ENCODE assay signal across 22 cellular contexts in genomic region chr22:11627798-11628650, GRCh38.
DNase-seq lines count a peak whose midpoint lies in the region; ATAC-seq and TF ChIP-seq lines count a peak whose summit lies in the region.
"Had no signal": no experiment of that assay in that cellular context is flagged by ENCODE, and none has a peak within 500 bp of the region (broad histone marks: within the 10 kb centered on the region; RNA-seq: fewer than 3 reads in every experiment).

No MANE protein-coding gene starts in this region.

- peak overlapping the region; percentile 9; the same call in 1 of the 2 replicates for H3K4me3 ChIP-seq in iPS-18c (ENCODE audit: insufficient read depth, low read depth, low read length)
- H3K4me3 ChIP-seq: HAP-1 had no signal

- no peak overlapping the region for H3K27ac Mint-ChIP-seq in stimulated activated naive CD8-positive, alpha-beta T cell treated with anti-CD3 and anti-CD28 coated beads, Interleukin-15, amount 100 ng/mL, for 72 hours
- H3K27ac Mint-ChIP-seq in osteocyte (ENCODE audit: unreplicated experiment) = no peak overlapping the region
- H3K27ac Mint-ChIP-seq: CD8-positive, alpha-beta T cell; IgD-negative memory B cell had no signal

- no peaks in the 10 kb centered on the region for H3K27me3 Mint-ChIP-seq in stimulated activated naive CD8-positive, alpha-beta T cell treated with anti-CD3 and anti-CD28 coated beads, Interleukin-15, amount 100 ng/mL, for 72 hours
- no peaks in the 10 kb centered on the region for H3K27me3 Mint-ChIP-seq in osteocyte (ENCODE audit: unreplicated experiment)
- H3K27me3 Mint-ChIP-seq: IgD-negative memory B cell had no signal

- CTCF ChIA-PET in HEK293T (lab: Yijun Ruan, JAX) = no interaction called here

- ATAC-seq in stimulated activated naive CD8-positive, alpha-beta T cell treated with anti-CD3 and anti-CD28 coated beads, Interleukin-15, amount 100 ng/mL, for 72 hours = peak; percentile 37
- ATAC-seq in stimulated activated naive CD8-positive, alpha-beta T cell treated with anti-CD3 and anti-CD28 coated beads, Interleukin-15, Interleukin-2, amounts not matched to agents 100 U/mL and 50 U/mL, for 24 hours = no peak
- ATAC-seq in HG03175 (IDR thresholded peaks at IDR 0.05; ENCODE audit: unreplicated experiment) = no peak
- ATAC-seq: CD8-positive, alpha-beta T cell; PC-3 had no signal

- no peak for TF ChIP-seq CTCF in osteocyte (IDR thresholded peaks at IDR 0.05)

- H3K4me3 Mint-ChIP-seq in stimulated activated naive CD8-positive, alpha-beta T cell treated with anti-CD3 and anti-CD28 coated beads, Interleukin-15, amount 100 ng/mL, for 72 hours = no peak overlapping the region
- no peak overlapping the region for H3K4me3 Mint-ChIP-seq in osteocyte (ENCODE audit: unreplicated experiment)
- H3K4me3 Mint-ChIP-seq: activated T-cell treated with anti-CD3 and anti-CD28 coated beads, Interleukin-2, amount 50 U/mL, for 4 hours; CD8-positive, alpha-beta T cell; IgD-negative memory B cell had no signal

- H3K9me3 ChIP-seq in iPS-18c (ENCODE audit: control insufficient read depth, insufficient read depth, low read length) = peaks cover 47% of the 10 kb centered on the region

- POLR2A ChIA-PET in HEK293T (lab: Yijun Ruan, JAX) = no interaction called here

- peaks cover 30 to 36% of the 10 kb centered on the region in 2 donors for H3K9me3 Mint-ChIP-seq in stimulated activated naive CD8-positive, alpha-beta T cell treated with anti-CD3 and anti-CD28 coated beads, Interleukin-15, amount 100 ng/mL, for 72 hours
- H3K9me3 Mint-ChIP-seq in osteocyte (ENCODE audit: unreplicated experiment) = peaks cover 44% of the 10 kb centered on the region

- no peaks in the 10 kb centered on the region for H3K36me3 Mint-ChIP-seq in osteocyte (ENCODE audit: unreplicated experiment)
- H3K36me3 Mint-ChIP-seq: IgD-negative memory B cell had no signal

- no peak for DNase-seq in stimulated activated naive CD8-positive, alpha-beta T cell treated with anti-CD3 and anti-CD28 coated beads, Interleukin-15, amount 100 ng/mL, for 72 hours
- no peak for DNase-seq in stimulated activated naive CD8-positive, alpha-beta T cell treated with anti-CD3 and anti-CD28 coated beads, Interleukin-15, Interleukin-2, amounts not matched to agents 100 U/mL and 50 U/mL, for 24 hours
- DNase-seq in osteocyte (ENCODE audit: extremely low spot score, unreplicated experiment) (peak; percentile 88), HEK293T (ENCODE audit: extremely low spot score) (no peak), OCI-M2 (lab: John Stamatoyannopoulos, UW; ENCODE audit: unreplicated experiment) (no peak), cortex of kidney (lab: John Stamatoyannopoulos, UW) (no peak)
- DNase-seq: activated CD4-positive, alpha-beta T cell treated with anti-CD3 and anti-CD28 coated beads for 48 hours; activated gamma-delta T cell treated with Interleukin-2 at 50 U/mL for 16 hours; activated T-cell treated with anti-CD3 and anti-CD28 coated beads, Interleukin-2, amount 50 U/mL, for 4 hours; AML-193; caudate nucleus; CD8-positive, alpha-beta T cell; PC-3; SHP77; substantia nigra; SW 1271; T-helper 9 cell; WERI-Rb-1 had no signal

- H3K4me1 Mint-ChIP-seq in stimulated activated naive CD8-positive, alpha-beta T cell treated with anti-CD3 and anti-CD28 coated beads, Interleukin-15, amount 100 ng/mL, for 72 hours = no peaks in the 10 kb centered on the region
- no peaks in the 10 kb centered on the region for H3K4me1 Mint-ChIP-seq in osteocyte (ENCODE audit: unreplicated experiment)
- H3K4me1 Mint-ChIP-seq: IgD-negative memory B cell had no signal

TF ChIP-seq in HEK293T, 16 proteins besides CTCF, POLR2A, EP300 and RAD21:
- TF ChIP-seq FOXA1 (IDR thresholded peaks at IDR 0.05) (no peak), HDGF (IDR thresholded peaks at IDR 0.05; ENCODE audit: borderline replicate concordance) (no peak), BHLHE40 (IDR thresholded peaks at IDR 0.05; ENCODE audit: borderline replicate concordance) (no peak), ZNF384 (IDR thresholded peaks at IDR 0.05) (no peak), L3MBTL2 (conservative IDR thresholded peaks at IDR 0.05) (no peak)
